ENCODE assay signal across 19 cellular contexts in genomic region chr2:162385516-162385915, GRCh38.
"Had no signal": no experiment of that assay in that cellular context is flagged by ENCODE, and none has a peak within 500 bp of the region (broad histone marks: within the 10 kb centered on the region; RNA-seq: fewer than 3 reads in every experiment).

No MANE protein-coding gene starts in this region.

- DNase-seq: islet precursor cell; left ventricle myocardium inferior; mesendoderm; naive B cell; natural killer cell; nephron progenitor cell; occipital lobe; right lobe of liver; stimulated activated CD4-positive, alpha-beta T cell treated with anti-CD3 and anti-CD28 coated beads, Interleukin-12 subunit alpha, Interleukin-12 subunit beta, amount 100 ng/mL, for 4 hours; stimulated activated CD4-positive, alpha-beta T cell treated with anti-CD3 and anti-CD28 coated beads, Interleukin-15, amount 100 ng/mL, for 24 hours; stimulated activated CD4-positive, alpha-beta T cell treated with anti-CD3 and anti-CD28 coated beads, Interleukin-2, amount 100 ng/mL, for 24 hours; stimulated activated CD4-positive, alpha-beta T cell treated with anti-CD3 and anti-CD28 coated beads, Interleukin-4, amount 100 ng/mL, for 1 hour; stimulated activated naive B cell treated with anti-CD40 and anti-IgM and Interleukin-4, amounts not matched to agents 10 μg/mL and 1 μg/mL and 100 μg/mL, for 72 hours; stimulated activated naive CD8-positive, alpha-beta T cell treated with anti-CD3 and anti-CD28 coated beads, Interleukin-15, Interleukin-2, amounts not matched to agents 100 U/mL and 50 U/mL, for 24 hours; stomach; testis; thyroid gland; transverse colon; upper lobe of left lung had no signal
